1 cellular context compared by ENCODE assay signal in the genomic region with DNA sequence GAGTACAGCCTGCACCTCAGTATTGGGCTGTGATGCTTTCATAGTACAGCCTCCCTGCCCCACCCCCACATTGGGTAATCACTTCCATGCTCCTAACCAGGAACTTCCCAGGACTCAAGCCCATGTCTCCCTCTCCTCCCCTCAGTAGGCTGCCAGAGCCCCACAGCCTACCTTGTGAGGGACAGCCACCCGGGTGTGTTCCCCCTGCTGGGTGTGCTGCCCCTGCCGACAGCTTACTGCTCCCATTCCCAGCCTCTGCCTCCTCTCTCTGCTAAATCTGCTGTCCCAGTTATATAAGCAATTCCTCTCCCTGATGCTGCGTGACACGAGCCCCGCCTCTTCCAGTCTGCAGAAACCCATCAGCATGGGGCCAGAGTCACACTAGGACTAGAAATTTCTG.
TF ChIP-seq lines count a peak whose summit lies in the region.

A gene with protein sequence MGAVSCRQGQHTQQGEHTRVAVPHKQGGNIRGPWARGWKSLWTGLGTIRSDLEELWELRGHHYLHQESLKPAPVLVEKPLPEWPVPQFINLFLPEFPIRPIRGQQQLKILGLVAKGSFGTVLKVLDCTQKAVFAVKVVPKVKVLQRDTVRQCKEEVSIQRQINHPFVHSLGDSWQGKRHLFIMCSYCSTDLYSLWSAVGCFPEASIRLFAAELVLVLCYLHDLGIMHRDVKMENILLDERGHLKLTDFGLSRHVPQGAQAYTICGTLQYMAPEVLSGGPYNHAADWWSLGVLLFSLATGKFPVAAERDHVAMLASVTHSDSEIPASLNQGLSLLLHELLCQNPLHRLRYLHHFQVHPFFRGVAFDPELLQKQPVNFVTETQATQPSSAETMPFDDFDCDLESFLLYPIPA (minus strand): TSS at position 270 of the 400 bp plus-strand sequence. CDS start 24 bp downstream, at position 246.

TF ChIP-seq in GM23338, 12 proteins besides CTCF, POLR2A, EP300 and RAD21 (continued from another document):
- TF ChIP-seq, protein P1, sequence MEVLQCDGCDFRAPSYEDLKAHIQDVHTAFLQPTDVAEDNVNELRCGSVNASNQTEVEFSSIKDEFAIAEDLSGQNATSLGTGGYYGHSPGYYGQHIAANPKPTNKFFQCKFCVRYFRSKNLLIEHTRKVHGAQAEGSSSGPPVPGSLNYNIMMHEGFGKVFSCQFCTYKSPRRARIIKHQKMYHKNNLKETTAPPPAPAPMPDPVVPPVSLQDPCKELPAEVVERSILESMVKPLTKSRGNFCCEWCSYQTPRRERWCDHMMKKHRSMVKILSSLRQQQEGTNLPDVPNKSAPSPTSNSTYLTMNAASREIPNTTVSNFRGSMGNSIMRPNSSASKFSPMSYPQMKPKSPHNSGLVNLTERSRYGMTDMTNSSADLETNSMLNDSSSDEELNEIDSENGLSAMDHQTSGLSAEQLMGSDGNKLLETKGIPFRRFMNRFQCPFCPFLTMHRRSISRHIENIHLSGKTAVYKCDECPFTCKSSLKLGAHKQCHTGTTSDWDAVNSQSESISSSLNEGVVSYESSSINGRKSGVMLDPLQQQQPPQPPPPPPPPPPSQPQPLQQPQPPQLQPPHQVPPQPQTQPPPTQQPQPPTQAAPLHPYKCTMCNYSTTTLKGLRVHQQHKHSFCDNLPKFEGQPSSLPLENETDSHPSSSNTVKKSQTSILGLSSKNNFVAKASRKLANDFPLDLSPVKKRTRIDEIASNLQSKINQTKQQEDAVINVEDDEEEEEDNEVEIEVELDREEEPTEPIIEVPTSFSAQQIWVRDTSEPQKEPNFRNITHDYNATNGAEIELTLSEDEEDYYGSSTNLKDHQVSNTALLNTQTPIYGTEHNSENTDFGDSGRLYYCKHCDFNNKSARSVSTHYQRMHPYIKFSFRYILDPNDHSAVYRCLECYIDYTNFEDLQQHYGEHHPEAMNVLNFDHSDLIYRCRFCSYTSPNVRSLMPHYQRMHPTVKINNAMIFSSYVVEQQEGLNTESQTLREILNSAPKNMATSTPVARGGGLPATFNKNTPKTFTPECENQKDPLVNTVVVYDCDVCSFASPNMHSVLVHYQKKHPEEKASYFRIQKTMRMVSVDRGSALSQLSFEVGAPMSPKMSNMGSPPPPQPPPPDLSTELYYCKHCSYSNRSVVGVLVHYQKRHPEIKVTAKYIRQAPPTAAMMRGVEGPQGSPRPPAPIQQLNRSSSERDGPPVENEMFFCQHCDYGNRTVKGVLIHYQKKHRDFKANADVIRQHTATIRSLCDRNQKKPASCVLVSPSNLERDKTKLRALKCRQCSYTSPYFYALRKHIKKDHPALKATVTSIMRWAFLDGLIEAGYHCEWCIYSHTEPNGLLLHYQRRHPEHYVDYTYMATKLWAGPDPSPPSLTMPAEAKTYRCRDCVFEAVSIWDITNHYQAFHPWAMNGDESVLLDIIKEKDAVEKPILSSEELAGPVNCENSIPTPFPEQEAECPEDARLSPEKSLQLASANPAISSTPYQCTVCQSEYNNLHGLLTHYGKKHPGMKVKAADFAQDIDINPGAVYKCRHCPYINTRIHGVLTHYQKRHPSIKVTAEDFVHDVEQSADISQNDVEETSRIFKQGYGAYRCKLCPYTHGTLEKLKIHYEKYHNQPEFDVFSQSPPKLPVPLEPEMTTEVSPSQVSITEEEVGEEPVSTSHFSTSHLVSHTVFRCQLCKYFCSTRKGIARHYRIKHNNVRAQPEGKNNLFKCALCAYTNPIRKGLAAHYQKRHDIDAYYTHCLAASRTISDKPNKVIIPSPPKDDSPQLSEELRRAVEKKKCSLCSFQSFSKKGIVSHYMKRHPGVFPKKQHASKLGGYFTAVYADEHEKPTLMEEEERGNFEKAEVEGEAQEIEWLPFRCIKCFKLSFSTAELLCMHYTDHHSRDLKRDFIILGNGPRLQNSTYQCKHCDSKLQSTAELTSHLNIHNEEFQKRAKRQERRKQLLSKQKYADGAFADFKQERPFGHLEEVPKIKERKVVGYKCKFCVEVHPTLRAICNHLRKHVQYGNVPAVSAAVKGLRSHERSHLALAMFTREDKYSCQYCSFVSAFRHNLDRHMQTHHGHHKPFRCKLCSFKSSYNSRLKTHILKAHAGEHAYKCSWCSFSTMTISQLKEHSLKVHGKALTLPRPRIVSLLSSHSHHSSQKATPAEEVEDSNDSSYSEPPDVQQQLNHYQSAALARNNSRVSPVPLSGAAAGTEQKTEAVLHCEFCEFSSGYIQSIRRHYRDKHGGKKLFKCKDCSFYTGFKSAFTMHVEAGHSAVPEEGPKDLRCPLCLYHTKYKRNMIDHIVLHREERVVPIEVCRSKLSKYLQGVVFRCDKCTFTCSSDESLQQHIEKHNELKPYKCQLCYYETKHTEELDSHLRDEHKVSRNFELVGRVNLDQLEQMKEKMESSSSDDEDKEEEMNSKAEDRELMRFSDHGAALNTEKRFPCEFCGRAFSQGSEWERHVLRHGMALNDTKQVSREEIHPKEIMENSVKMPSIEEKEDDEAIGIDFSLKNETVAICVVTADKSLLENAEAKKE (CRISPR knock-in tag; IDR thresholded peaks at IDR 0.05): no peak
